In genomic region chr4:104642521-104642920, GRCh38 we compare ENCODE assay signal across 2 cellular contexts.
TF ChIP-seq lines count a peak whose summit lies in the region.

No MANE protein-coding gene starts in this region.

TF ChIP-seq in liver, 16 proteins besides CTCF, POLR2A, EP300 and RAD21:
- peak; percentile 84 for TF ChIP-seq FOXA2 (IDR thresholded peaks at IDR 0.05)
- no peak for TF ChIP-seq YY1 (IDR thresholded peaks at IDR 0.05)
- TF ChIP-seq NR2F2 (IDR thresholded peaks at IDR 0.05) = no peak
- TF ChIP-seq REST (IDR thresholded peaks at IDR 0.05) = no peak
- TF ChIP-seq TAF1 (conservative IDR thresholded peaks at IDR 0.05) = no peak
- no peak for TF ChIP-seq ATF3 (IDR thresholded peaks at IDR 0.05)
- peak; percentile 34 for TF ChIP-seq ZBTB33 (IDR thresholded peaks at IDR 0.05)
- TF ChIP-seq FOXA1 (IDR thresholded peaks at IDR 0.05) = peak; percentile 80
- no peak for TF ChIP-seq HNF4G (IDR thresholded peaks at IDR 0.05)
- peak; percentile 45 to 61 for TF ChIP-seq HNF4A (conservative IDR thresholded peaks at IDR 0.05)
- peak in 1 of 2 donors; percentile 41 for TF ChIP-seq JUND (IDR thresholded peaks at IDR 0.05)
- TF ChIP-seq SP1 (IDR thresholded peaks at IDR 0.05) = peak; percentile 44
- no peak for TF ChIP-seq GABPA (IDR thresholded peaks at IDR 0.05 in 1 of 2, conservative IDR thresholded peaks at IDR 0.05 in 1 of 2)
- no peak for TF ChIP-seq MAX (IDR thresholded peaks at IDR 0.05)
- TF ChIP-seq EGR1 (IDR thresholded peaks at IDR 0.05; ENCODE audit: low read depth in 2 of 2) = peak in 1 of 2 donors; percentile 25
- TF ChIP-seq RXRA (IDR thresholded peaks at IDR 0.05) = peak in 1 of 2 donors; percentile 39

TF ChIP-seq in HepG2, 621 proteins besides CTCF, POLR2A, EP300 and RAD21:
- no peak for TF ChIP-seq ZNF777 (CRISPR knock-in tag; IDR thresholded peaks at IDR 0.05)
- TF ChIP-seq HOXA3 (CRISPR knock-in tag; IDR thresholded peaks at IDR 0.05) = no peak
- TF ChIP-seq ZFP82 (CRISPR knock-in tag; IDR thresholded peaks at IDR 0.05; ENCODE audit: borderline replicate concordance) = no peak
- TF ChIP-seq MTA1 (CRISPR knock-in tag; IDR thresholded peaks at IDR 0.05; ENCODE audit: borderline replicate concordance) = no peak
- TF ChIP-seq ZHX2 (IDR thresholded peaks at IDR 0.05; ENCODE audit: low read depth) = no peak
- TF ChIP-seq ZHX2 (CRISPR knock-in tag; IDR thresholded peaks at IDR 0.05; ENCODE audit: borderline replicate concordance) = no peak
- TF ChIP-seq SRY (CRISPR knock-in tag; IDR thresholded peaks at IDR 0.05) = no peak
- TF ChIP-seq FOSL2 (CRISPR knock-in tag; IDR thresholded peaks at IDR 0.05) = no peak
- TF ChIP-seq BRF2 (CRISPR knock-in tag; IDR thresholded peaks at IDR 0.05) = no peak
- no peak for TF ChIP-seq ZNF367 (CRISPR knock-in tag; IDR thresholded peaks at IDR 0.05; ENCODE audit: borderline replicate concordance)
- no peak for TF ChIP-seq ZNF501 (CRISPR knock-in tag; IDR thresholded peaks at IDR 0.05)
- TF ChIP-seq JDP2 (CRISPR knock-in tag; IDR thresholded peaks at IDR 0.05; ENCODE audit: borderline replicate concordance) = no peak
